8 cellular contexts compared by ENCODE assay signal in genomic region chr12:124927325-124928094, GRCh38. TPM values are rescaled to one million over a fixed set of nuclear protein-coding genes. Genes with fewer than 3 reads are reported as not detected.
DNase-seq lines count a peak whose midpoint lies in the region; ATAC-seq, FAIRE-seq and TF ChIP-seq lines count a peak whose summit lies in the region.

No MANE protein-coding gene starts in this region.

- peak overlapping the region; percentile 94 for H3K4me2 ChIP-seq in astrocyte (ENCODE audit: low read length)

- no peaks in the 10 kb centered on the region for H3K36me3 Mint-ChIP-seq in astrocyte (ENCODE audit: low read depth, unreplicated experiment)

- no peaks in the 10 kb centered on the region for H3K79me2 ChIP-seq in astrocyte (ENCODE audit: insufficient read depth, low read length)

- TF ChIP-seq CTCF in GM10266 (IDR thresholded peaks at IDR 0.05; ENCODE audit: control insufficient read depth, insufficient read depth, low read depth, missing control alignments) (no peak), RWPE2 (IDR thresholded peaks at IDR 0.05; ENCODE audit: poor library complexity, severe bottlenecking) (no peak), astrocyte (IDR thresholded peaks at IDR 0.05; ENCODE audit: insufficient read depth, low read depth, low read length) (no peak)

- peak overlapping the region; percentile 89 for H3K4me3 Mint-ChIP-seq in astrocyte (ENCODE audit: unreplicated experiment)

- H3K27me3 Mint-ChIP-seq in astrocyte (ENCODE audit: low read depth, unreplicated experiment) = peaks cover 2% of the 10 kb centered on the region

- H3K27ac ChIP-seq in RWPE2 (ENCODE audit: poor library complexity, severe bottlenecking) = peak overlapping the region; percentile 100
- H3K27ac ChIP-seq in astrocyte (ENCODE audit: low read depth, low read length) = peak overlapping the region; percentile 90
- peak overlapping the region; percentile 84 for H3K27ac ChIP-seq in skeletal muscle tissue (ENCODE audit: low read depth, low read length)

- H3K9me3 ChIP-seq in RWPE2 (ENCODE audit: severe bottlenecking) (no peaks in the 10 kb centered on the region), astrocyte (ENCODE audit: insufficient read depth, low read depth, low read length) (no peaks in the 10 kb centered on the region), skeletal muscle tissue (ENCODE audit: control insufficient read depth in 3 of 3, low read length in 3 of 3) (no peaks in the 10 kb centered on the region)

- no peaks in the 10 kb centered on the region for H3K27me3 ChIP-seq in RWPE2 (ENCODE audit: insufficient read depth, poor library complexity, severe bottlenecking)
- H3K27me3 ChIP-seq in astrocyte (ENCODE audit: insufficient read depth, low read length) = no peaks in the 10 kb centered on the region
- H3K27me3 ChIP-seq in skeletal muscle tissue (ENCODE audit: control insufficient read depth in 3 of 3, insufficient read depth in 3 of 3, low read length in 3 of 3) = no peaks in the 10 kb centered on the region

- peak; percentile 75 for ATAC-seq in HG02840 (IDR thresholded peaks at IDR 0.05; ENCODE audit: low FRiP score, unreplicated experiment)
- ATAC-seq in RWPE2 (ENCODE audit: low read depth) = peak; percentile 40

- peak overlapping the region; percentile 91 for H3K9ac ChIP-seq in astrocyte (ENCODE audit: low read length)
- H3K9ac ChIP-seq in skeletal muscle tissue (ENCODE audit: low read depth in 1 of 3, low read length in 3 of 3) = peak overlapping the region; percentile 80 to 91 (median 82)

- peak overlapping the region; percentile 88 for H3K27ac Mint-ChIP-seq in astrocyte (ENCODE audit: unreplicated experiment)

- peak; percentile 65 for DNase-seq in GM10266 (ENCODE audit: extremely low spot score)
- peak; percentile 91 for DNase-seq in RWPE2 (ENCODE audit: low spot score)
- DNase-seq in astrocyte (ENCODE audit: low read depth) = peak; percentile 57
- no peak for DNase-seq in SKM-1 (lab: John Stamatoyannopoulos, UW; ENCODE audit: unreplicated experiment)
- no peak for DNase-seq in occipital lobe (lab: John Stamatoyannopoulos, UW)

- peaks cover 23% of the 10 kb centered on the region for H3K4me1 ChIP-seq in RWPE2 (ENCODE audit: insufficient read depth, poor library complexity, severe bottlenecking)
- H3K4me1 ChIP-seq in astrocyte (ENCODE audit: insufficient read depth, low read length) = peaks cover 13% of the 10 kb centered on the region
- H3K4me1 ChIP-seq in skeletal muscle tissue (ENCODE audit: control insufficient read depth in 3 of 3, insufficient read depth in 3 of 3, low read length in 3 of 3) = peaks cover 8 to 11% (median 11%) of the 10 kb centered on the region in 3 donors

- H3K9me3 Mint-ChIP-seq in astrocyte (ENCODE audit: unreplicated experiment) = no peaks in the 10 kb centered on the region

- H3K36me3 ChIP-seq in RWPE2 (ENCODE audit: low read depth) = no peaks in the 10 kb centered on the region
- no peaks in the 10 kb centered on the region for H3K36me3 ChIP-seq in astrocyte (ENCODE audit: insufficient read depth, low read length)
- H3K36me3 ChIP-seq in skeletal muscle tissue (ENCODE audit: control insufficient read depth in 3 of 3, insufficient read depth in 3 of 3, low read length in 3 of 3) = no peaks in the 10 kb centered on the region

- peaks cover 9% of the 10 kb centered on the region for H3K4me1 Mint-ChIP-seq in astrocyte (ENCODE audit: low read depth, unreplicated experiment)

- H2AFZ ChIP-seq in astrocyte (ENCODE audit: low read depth, low read length) = peak overlapping the region; percentile 36

- H3K4me3 ChIP-seq in RWPE2 (ENCODE audit: severe bottlenecking) (peak overlapping the region; percentile 44), astrocyte (ENCODE audit: insufficient read depth, low read depth, low read length) (peak overlapping the region; percentile 89), iPS-11a (ENCODE audit: low read depth, low read length) (peak overlapping the region; percentile 96), skeletal muscle tissue (ENCODE audit: low read length in 3 of 3) (peak overlapping the region; percentile 65 to 96 (median 71))

- no peaks in the 10 kb centered on the region for H4K20me1 ChIP-seq in astrocyte (ENCODE audit: insufficient read depth, low read length)

- no peak for FAIRE-seq in astrocyte (lab: Jason Lieb, UNC)

RNA-seq across cellular contexts. Expression of gene UBC, which starts 13.1 kb away (rescaled TPM):
- total RNA-seq in astrocyte = 1,171 and 1,214 TPM in 2 replicates
- 1,198 TPM for total RNA-seq in skeletal muscle tissue
- 1,477 TPM for total RNA-seq in occipital lobe

Comparison
In these comparisons a context has a peak if more than half of its experiments do, and no peak if none do; other contexts are left out.
1. DNase-seq: peak in GM10266 (single experiment), RWPE2 (single experiment) and astrocyte (single experiment); none in SKM-1 (single experiment) and occipital lobe (single experiment).
2. H3K4me3 ChIP-seq: peak in every context shown above with its lines; median percentile 96 in iPS-11a; 89 in astrocyte; 71 in skeletal muscle tissue; 44 in RWPE2.
3. Peak in every context shown above with its lines, with median percentiles within 50 percentile points of each other: H3K27ac ChIP-seq.